ENCODE assay signal across 1 cellular context in the genomic region with DNA sequence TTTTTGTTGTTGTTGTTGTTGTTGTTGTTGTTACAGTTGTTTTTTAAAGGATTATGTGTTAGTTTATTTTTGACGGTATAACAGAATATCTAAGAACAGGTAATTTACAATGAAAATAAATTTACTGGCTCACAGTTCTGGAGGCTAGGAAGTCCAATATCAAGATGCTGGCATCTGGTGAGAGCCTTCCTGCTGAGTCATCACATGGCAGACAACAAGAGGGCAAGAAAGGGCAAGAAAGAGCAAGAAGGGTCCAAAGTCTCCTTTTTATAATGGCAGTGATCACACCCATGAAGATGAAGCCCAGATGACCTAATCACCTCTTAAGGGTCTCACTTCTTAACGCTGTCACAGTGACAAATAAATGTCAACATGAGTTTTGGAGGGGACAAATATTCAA.
A peak's percentile ranks its signal among the peaks of the same experiment; 100 is the strongest.
TF ChIP-seq lines count a peak whose summit lies in the region.

No MANE protein-coding gene starts in this region.

TF ChIP-seq in IMR-90, 13 proteins besides CTCF, POLR2A, EP300 and RAD21:
- TF ChIP-seq, protein P1, sequence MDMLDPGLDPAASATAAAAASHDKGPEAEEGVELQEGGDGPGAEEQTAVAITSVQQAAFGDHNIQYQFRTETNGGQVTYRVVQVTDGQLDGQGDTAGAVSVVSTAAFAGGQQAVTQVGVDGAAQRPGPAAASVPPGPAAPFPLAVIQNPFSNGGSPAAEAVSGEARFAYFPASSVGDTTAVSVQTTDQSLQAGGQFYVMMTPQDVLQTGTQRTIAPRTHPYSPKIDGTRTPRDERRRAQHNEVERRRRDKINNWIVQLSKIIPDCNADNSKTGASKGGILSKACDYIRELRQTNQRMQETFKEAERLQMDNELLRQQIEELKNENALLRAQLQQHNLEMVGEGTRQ (IDR thresholded peaks at IDR 0.05; ENCODE audit: low read depth, low read length): no peak
- peak; percentile 59 for TF ChIP-seq MAFK (IDR thresholded peaks at IDR 0.05; ENCODE audit: low read depth, low read length)
TF ChIP-seq in IMR-90: peak in this region for 1.
